Comparison of ENCODE assay signal across 11 cellular contexts in the genomic region with DNA sequence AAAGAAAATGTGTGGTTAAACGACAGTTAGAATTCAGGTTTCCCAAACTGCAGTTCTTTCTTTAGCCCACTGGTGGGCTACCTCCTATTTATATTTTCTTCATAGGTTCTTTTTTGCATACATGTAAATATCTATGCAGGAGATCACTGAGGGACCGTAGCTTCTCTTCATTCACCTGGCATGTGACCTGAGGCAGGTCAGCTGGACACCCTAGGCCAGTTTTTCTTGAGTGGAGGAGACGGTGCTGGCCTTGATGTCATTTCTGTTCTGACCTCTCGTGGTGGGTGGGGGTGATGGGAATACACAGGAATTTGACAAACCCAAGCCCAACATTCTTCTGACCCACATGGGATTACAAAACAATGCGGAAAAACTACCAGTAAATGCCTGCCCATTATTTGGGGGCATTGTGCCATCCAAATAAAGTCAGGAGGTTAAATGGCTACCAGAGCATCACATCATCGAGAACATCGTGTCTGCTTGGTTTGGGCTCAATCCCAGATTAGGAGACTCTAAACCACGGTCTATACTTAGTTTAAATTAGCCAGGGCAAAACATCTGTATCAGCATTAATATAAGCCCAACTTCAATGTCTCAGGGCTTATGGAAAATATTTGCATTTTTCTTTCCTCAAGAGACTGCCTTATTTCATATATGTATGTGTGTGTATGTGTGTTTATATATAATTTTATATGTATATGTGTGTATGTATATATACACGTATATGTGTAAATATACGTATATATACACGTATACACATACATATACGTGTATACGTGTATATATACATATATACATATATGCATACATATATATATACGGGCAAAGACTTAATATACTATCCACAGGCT. TPM values are rescaled to one million over a fixed set of nuclear protein-coding genes. Genes with fewer than 3 reads are reported as not detected.
DNase-seq lines count a peak whose midpoint lies in the region; ATAC-seq and TF ChIP-seq lines count a peak whose summit lies in the region.
"Had no signal": no experiment of that assay in that cellular context is flagged by ENCODE, and none has a peak within 500 bp of the region (broad histone marks: within the 10 kb centered on the region; RNA-seq: fewer than 3 reads in every experiment).

No MANE protein-coding gene starts in this region.

- H2AK5ac ChIP-seq in IMR-90 (ENCODE audit: low read depth, low read length) = peak overlapping the region; percentile 95

- H3K9me1 ChIP-seq in IMR-90 (ENCODE audit: insufficient read depth, low read length) = peaks cover 11% of the 10 kb centered on the region

- peak overlapping the region; percentile 96 for H3K4ac ChIP-seq in IMR-90 (ENCODE audit: low read depth, low read length)

- no peaks in the 10 kb centered on the region for H3K9me3 Mint-ChIP-seq in mesothelial cell of epicardium

- CTCF ChIA-PET in IMR-90 (lab: Yijun Ruan, JAX) = interaction anchor here (1.0 to 1.2 kb wide), 2 partner anchors 107 to 122 kb away, joined by 4 to 5 read pairs; no protein-coding TSS in a partner anchor

- no peak; the same call in 1 of the 2 replicates for TF ChIP-seq RAD21 in IMR-90 (IDR thresholded peaks at IDR 0.05; ENCODE audit: low read length)

- DNase-seq in AG08395 (ENCODE audit: low spot score) = peak; percentile 59
- no peak for DNase-seq in IMR-90
- peak in 1 of 2 donors; percentile 58 for DNase-seq in breast epithelium (ENCODE audit: low spot score in 2 of 2)
- no peak for DNase-seq in mesothelial cell of epicardium (ENCODE audit: low spot score in 2 of 2, unreplicated experiment in 2 of 2)
- no peak for DNase-seq in activated CD8-positive, alpha-beta memory T cell treated with anti-CD3 and anti-CD28 coated beads, Interleukin-2, amount 50 U/mL, for 4 hours
- DNase-seq: activated CD4-positive, alpha-beta T cell treated with anti-CD3 and anti-CD28 coated beads for 1 hour; dorsolateral prefrontal cortex; NCI-H2029 treated with DMSO at 0.1 percent for 48 hours had no signal

- no peak overlapping the region for H3K4me2 ChIP-seq in IMR-90 (ENCODE audit: low read depth, low read length)

- intact Hi-C loops in IMR-90 (cut with micrococcal nuclease) (no loop called here), breast epithelium (cut with DNase I; ENCODE audit: low total_unique reads) (no loop called here)

- H4K8ac ChIP-seq in IMR-90 (ENCODE audit: low read depth in 2 of 2, low read length in 2 of 2) = peak overlapping the region; percentile 14 to 78; a peak in 3 of 4 replicates

- TF ChIP-seq CTCF in IMR-90 (conservative IDR thresholded peaks at IDR 0.05; ENCODE audit: low read depth, low read length) (0 out of 2 replicates have a peak, but pooled peaks have one; percentile 19), breast epithelium (IDR thresholded peaks at IDR 0.05) (peak in 1 of 3 donors; percentile 33), mesothelial cell of epicardium (IDR thresholded peaks at IDR 0.05; ENCODE audit: unreplicated experiment) (peak; percentile 53)

- peaks cover 87% of the 10 kb centered on the region for H3K4me1 Mint-ChIP-seq in mesothelial cell of epicardium

- peak overlapping the region; percentile 97 for H2BK120ac ChIP-seq in IMR-90 (ENCODE audit: low read depth, low read length)

- peaks cover 0 to 5% of the 10 kb centered on the region in 2 experiments; a peak in 2 of 4 replicates for H3K79me1 ChIP-seq in IMR-90 (ENCODE audit: low read depth in 1 of 2, low read length in 2 of 2)

- peak overlapping the region; percentile 100 for H2BK5ac ChIP-seq in IMR-90 (ENCODE audit: low read depth, low read length, poor library complexity, severe bottlenecking)

- peak overlapping the region; percentile 98 for H2BK20ac ChIP-seq in IMR-90 (ENCODE audit: low read depth, low read length)

- H3K27me3 ChIP-seq in IMR-90 (ENCODE audit: control insufficient read depth, insufficient read depth, low read length) = no peaks in the 10 kb centered on the region
- no peaks in the 10 kb centered on the region for H3K27me3 ChIP-seq in breast epithelium
- H3K27me3 ChIP-seq: dorsolateral prefrontal cortex had no signal

- in situ Hi-C loops in IMR-90 (cut with MboI; ENCODE audit: low sequenced_read_pairs) = loop anchor here (25.0 kb wide), 1 partner anchor 245 kb away; no protein-coding TSS in a partner anchor

- peak overlapping the region; percentile 84; the same call in 1 of the 2 replicates for H3K23ac ChIP-seq in IMR-90 (ENCODE audit: low read depth, low read length)

- dilution Hi-C loops in IMR-90 (cut with HindIII; ENCODE audit: low sequenced_read_pairs, unreplicated experiment) = no loop called here

- H2AFZ ChIP-seq in IMR-90 (replicated peaks; ENCODE audit: low read length, poor library complexity) = peak overlapping the region; percentile 35

- H3K14ac ChIP-seq in IMR-90 (replicated peaks; ENCODE audit: low read depth, low read length) = peak overlapping the region; percentile 85

- no peaks in the 10 kb centered on the region for H3K27me3 Mint-ChIP-seq in mesothelial cell of epicardium (ENCODE audit: low read depth)

- H3K36me3 ChIP-seq in IMR-90 (ENCODE audit: control insufficient read depth, insufficient read depth, low read length) (no peaks in the 10 kb centered on the region), breast epithelium (no peaks in the 10 kb centered on the region)

- TF ChIP-seq POLR2A in IMR-90 (IDR thresholded peaks at IDR 0.05; ENCODE audit: low read depth, low read length) (no peak), breast epithelium (IDR thresholded peaks at IDR 0.05) (no peak)

- no peaks in the 10 kb centered on the region for H4K20me1 ChIP-seq in IMR-90 (ENCODE audit: insufficient read depth, low read length)

- H3K27ac Mint-ChIP-seq in mesothelial cell of epicardium = peak overlapping the region; percentile 98

- BruUV-seq in IMR-90 (replicated peaks; lab: Mats Ljungman, UMichigan) = no TSS peak

- no peaks in the 10 kb centered on the region for H3K9me3 ChIP-seq in IMR-90 (ENCODE audit: control insufficient read depth, insufficient read depth, low read length)
- no peaks in the 10 kb centered on the region for H3K9me3 ChIP-seq in breast epithelium

- peak overlapping the region; percentile 93 for H4K5ac ChIP-seq in IMR-90 (ENCODE audit: low read depth, low read length)

- ATAC-seq in IMR-90 (ENCODE audit: low read depth) (no peak), GM19351 (IDR thresholded peaks at IDR 0.05; ENCODE audit: unreplicated experiment) (no peak), GM21447 (IDR thresholded peaks at IDR 0.05; ENCODE audit: unreplicated experiment) (no peak), HG03159 (IDR thresholded peaks at IDR 0.05; ENCODE audit: unreplicated experiment) (no peak)

- peak overlapping the region; percentile 89; the same call in 2 of the 3 replicates for H2BK15ac ChIP-seq in IMR-90 (ENCODE audit: low read depth, low read length)

- H3K18ac ChIP-seq in IMR-90 (ENCODE audit: low read depth, low read length) = peak overlapping the region; percentile 99

- 87% methylated on average over 3 of the region's 14 CpGs; no CpG with 5 or more reads in 1 of the 2 experiments for WGBS in IMR-90 (ENCODE audit: extremely low coverage in 2 of 2, insufficient read length in 1 of 2), 2 experiments

- peak overlapping the region; percentile 90; the same call in 1 of the 2 replicates for H3K27ac ChIP-seq in IMR-90 (ENCODE audit: insufficient read depth, low read length)
- peak overlapping the region; percentile 71 to 100 for H3K27ac ChIP-seq in breast epithelium

- H2AK9ac ChIP-seq in IMR-90 (replicated peaks; ENCODE audit: low read depth, low read length, poor library complexity) = peak overlapping the region; percentile 57

- H4K91ac ChIP-seq in IMR-90 (ENCODE audit: insufficient read depth, low read depth, low read length) = peak overlapping the region; percentile 91

- H3K4me1 ChIP-seq in IMR-90 (ENCODE audit: control insufficient read depth, insufficient read depth, low read length) = peaks cover 30% of the 10 kb centered on the region
- peaks cover 3 to 29% of the 10 kb centered on the region in 2 donors for H3K4me1 ChIP-seq in breast epithelium

- H3K9ac ChIP-seq in IMR-90 (ENCODE audit: low read depth, low read length) = no peak overlapping the region

- peak overlapping the region; percentile 24; the same call in 1 of the 2 replicates for H3K56ac ChIP-seq in IMR-90 (ENCODE audit: extremely low read depth, insufficient read depth, low read length)

- H3K36me3 Mint-ChIP-seq in mesothelial cell of epicardium = no peaks in the 10 kb centered on the region

- no peak overlapping the region for H3K4me3 ChIP-seq in IMR-90 (ENCODE audit: insufficient read depth, low read depth, low read length)
- no peak overlapping the region for H3K4me3 ChIP-seq in breast epithelium
- H3K4me3 ChIP-seq: dorsolateral prefrontal cortex had no signal

- H3K4me3 Mint-ChIP-seq in mesothelial cell of epicardium = no peak overlapping the region

- POLR2A ChIA-PET in IMR-90 (lab: Charles Lee; ENCODE audit: unreplicated experiment) = interaction anchor here (0.6 kb wide), 1 partner anchor 107 kb away, joined by 6 read pairs; no protein-coding TSS in a partner anchor

TF ChIP-seq in IMR-90, 13 proteins besides CTCF, POLR2A, EP300 and RAD21:
- peak; percentile 73 for TF ChIP-seq MAFK (IDR thresholded peaks at IDR 0.05; ENCODE audit: low read depth, low read length)
- TF ChIP-seq RCOR1 (IDR thresholded peaks at IDR 0.05; ENCODE audit: insufficient replicate concordance, low read length) = no peak

RNA-seq across cellular contexts. Expression of a gene that starts 7.4 kb away (rescaled TPM):
- total RNA-seq in IMR-90 (2012; rRNA removed) = 37.2 and 47.0 TPM in 2 replicates
- 56.5 and 66.6 TPM in 2 replicates for polyA plus RNA-seq in IMR-90 (2012; rRNA removed)
- 12.6 and 82.3 TPM in 2 replicates for polyA plus RNA-seq in IMR-90 (2012; cell fraction: cytosol; rRNA removed)
- 216 and 242 TPM in 2 replicates for polyA plus RNA-seq in IMR-90 (2012; cell fraction: nucleus; rRNA removed; ENCODE audit: low replicate concordance)
- 100 to 1,000 TPM in 1 of 3 donors, 10 to 100 TPM in 2; 60.3 to 108 (median 84.9) TPM for total RNA-seq in breast epithelium
- 130 to 134 TPM (median 130 TPM) in 3 replicates for total RNA-seq in mesothelial cell of epicardium
